In the genomic region with DNA sequence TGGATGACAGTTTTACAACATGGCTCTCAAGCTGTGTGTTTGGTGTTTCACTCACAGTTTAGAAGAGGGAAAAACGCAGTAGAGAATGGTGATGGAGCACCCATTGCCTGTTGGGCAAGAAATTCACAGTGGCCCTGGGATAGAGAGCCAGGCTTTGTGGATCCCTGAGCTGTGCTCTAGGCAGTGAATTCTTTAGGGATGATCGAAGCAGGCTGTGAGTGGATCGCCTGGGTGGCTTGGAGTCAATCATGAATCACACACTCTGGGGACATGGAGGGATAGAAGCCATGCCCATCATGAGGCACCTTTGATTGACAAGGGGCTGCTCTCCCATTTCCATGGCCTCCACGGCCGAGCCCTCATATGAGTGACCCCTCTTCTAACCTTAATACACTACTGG, we compare ENCODE assay signal across 20 cellular contexts. TPM values are rescaled to one million over a fixed set of nuclear protein-coding genes. Genes with fewer than 3 reads are reported as not detected.
DNase-seq lines count a peak whose midpoint lies in the region; ATAC-seq and TF ChIP-seq lines count a peak whose summit lies in the region.
"Had no signal": no experiment of that assay in that cellular context is flagged by ENCODE, and none has a peak within 500 bp of the region (broad histone marks: within the 10 kb centered on the region; RNA-seq: fewer than 3 reads in every experiment).

No MANE protein-coding gene starts in this region.

- intact Hi-C loops in MCF 10A (cut with micrococcal nuclease) = no loop called here
- intact Hi-C loops in breast epithelium (cut with DNase I; ENCODE audit: low total_unique reads) = no loop called here
- intact Hi-C loops in Right ventricle myocardium superior (cut with DNase I) = no loop called here

- ATAC-seq in Right ventricle myocardium superior (ENCODE audit: poor library complexity) (no peak), HG03565 (IDR thresholded peaks at IDR 0.05; ENCODE audit: unreplicated experiment) (no peak)
- ATAC-seq: CD8-positive, alpha-beta T cell; stimulated activated memory B cell treated with anti-CD40 and anti-IgM and Interleukin-4, amounts not matched to agents 10 μg/mL and 1 μg/mL and 100 μg/mL, for 72 hours had no signal

- H3K27me3 Mint-ChIP-seq in MCF 10A (ENCODE audit: insufficient read depth, unreplicated experiment) = no peaks in the 10 kb centered on the region
- H3K27me3 Mint-ChIP-seq: activated CD4-positive, alpha-beta memory T cell treated with anti-CD3 and anti-CD28 coated beads, Interleukin-2, amount 10 ng/mL, durations not matched to agents 7 days and 5 days; stimulated activated memory B cell treated with anti-CD40 and anti-IgM and Interleukin-4, amounts not matched to agents 10 μg/mL and 1 μg/mL and 100 μg/mL, for 72 hours had no signal

- H3K9me3 Mint-ChIP-seq in MCF 10A (ENCODE audit: unreplicated experiment) = no peaks in the 10 kb centered on the region
- H3K9me3 Mint-ChIP-seq: activated CD4-positive, alpha-beta memory T cell treated with anti-CD3 and anti-CD28 coated beads, Interleukin-2, amount 10 ng/mL, durations not matched to agents 7 days and 5 days; CD8-positive, alpha-beta T cell; stimulated activated memory B cell treated with anti-CD40 and anti-IgM and Interleukin-4, amounts not matched to agents 10 μg/mL and 1 μg/mL and 100 μg/mL, for 72 hours had no signal

- H3K4me1 ChIP-seq in breast epithelium (no peaks in the 10 kb centered on the region), adipocyte (ENCODE audit: control insufficient read depth, insufficient read depth, low read length) (peaks cover 16% of the 10 kb centered on the region)
- H3K4me1 ChIP-seq: transverse colon had no signal

- H3K27ac ChIP-seq in breast epithelium = no peak overlapping the region
- H3K27ac ChIP-seq: PC-9, transverse colon, VCaP had no signal

- no peak overlapping the region for H3K27ac Mint-ChIP-seq in MCF 10A (ENCODE audit: low read depth, unreplicated experiment)
- H3K27ac Mint-ChIP-seq: activated CD4-positive, alpha-beta memory T cell treated with anti-CD3 and anti-CD28 coated beads, Interleukin-2, amount 10 ng/mL, durations not matched to agents 7 days and 5 days; CD8-positive, alpha-beta T cell; stimulated activated memory B cell treated with anti-CD40 and anti-IgM and Interleukin-4, amounts not matched to agents 10 μg/mL and 1 μg/mL and 100 μg/mL, for 72 hours had no signal

- H3K9me3 ChIP-seq in breast epithelium (no peaks in the 10 kb centered on the region), adipocyte (ENCODE audit: control insufficient read depth, low read length) (no peaks in the 10 kb centered on the region)
- H3K9me3 ChIP-seq: transverse colon had no signal

- H3K27me3 ChIP-seq in breast epithelium (peaks cover 0 to 23% of the 10 kb centered on the region in 2 donors), adipocyte (replicated peaks; ENCODE audit: control insufficient read depth, insufficient read depth, low read length) (peaks cover 10% of the 10 kb centered on the region)

- DNase-seq in MCF 10A (ENCODE audit: unreplicated experiment) = peak; percentile 42
- no peak for DNase-seq in breast epithelium (ENCODE audit: low spot score in 2 of 2)
- peak; percentile 51 for DNase-seq in adipocyte (ENCODE audit: low read depth)
- DNase-seq in hepatic stellate cell (ENCODE audit: low spot score) = peak; percentile 74
- DNase-seq in Right ventricle myocardium superior = no peak
- DNase-seq in medulla oblongata (ENCODE audit: extremely low spot score) = no peak
- DNase-seq in LoVo (ENCODE audit: low spot score) = no peak
- DNase-seq: activated CD4-positive, alpha-beta memory T cell treated with anti-CD3 and anti-CD28 coated beads, Interleukin-2, amount 10 ng/mL, durations not matched to agents 7 days and 5 days; CD8-positive, alpha-beta T cell; midbrain; NCI-H2029; NCI-H526 treated with DMSO at 0.1 percent for 48 hours; occipital lobe; PC-9; transverse colon had no signal

- H3K36me3 Mint-ChIP-seq in MCF 10A (ENCODE audit: insufficient read depth, unreplicated experiment) = no peaks in the 10 kb centered on the region
- H3K36me3 Mint-ChIP-seq: CD8-positive, alpha-beta T cell; stimulated activated memory B cell treated with anti-CD40 and anti-IgM and Interleukin-4, amounts not matched to agents 10 μg/mL and 1 μg/mL and 100 μg/mL, for 72 hours had no signal

- no peak for TF ChIP-seq CTCF in MCF 10A (IDR thresholded peaks at IDR 0.05; ENCODE audit: unreplicated experiment)
- TF ChIP-seq CTCF in breast epithelium (IDR thresholded peaks at IDR 0.05) = no peak

- H3K36me3 ChIP-seq in breast epithelium = no peaks in the 10 kb centered on the region
- no peaks in the 10 kb centered on the region for H3K36me3 ChIP-seq in adipocyte (ENCODE audit: control insufficient read depth, insufficient read depth, low read length, severe bottlenecking)
- H3K36me3 ChIP-seq: transverse colon had no signal

- POLR2A ChIA-PET in MCF 10A (lab: Yijun Ruan, JAX) = interaction anchor here (0.7 to 0.9 kb wide), 2 partner anchors 10 to 213 kb away, joined by 3 read pairs; no protein-coding TSS in a partner anchor

- no peak overlapping the region for H3K9ac ChIP-seq in adipocyte (ENCODE audit: low read length)

- TF ChIP-seq POLR2A in breast epithelium (IDR thresholded peaks at IDR 0.05) = no peak

- H3K4me3 ChIP-seq in breast epithelium (no peak overlapping the region), adipocyte (ENCODE audit: low read length) (no peak overlapping the region)
- H3K4me3 ChIP-seq: PC-9, transverse colon had no signal

- H3K4me1 Mint-ChIP-seq in MCF 10A (ENCODE audit: insufficient read depth, unreplicated experiment) = peaks cover 36% of the 10 kb centered on the region
- H3K4me1 Mint-ChIP-seq: activated CD4-positive, alpha-beta memory T cell treated with anti-CD3 and anti-CD28 coated beads, Interleukin-2, amount 10 ng/mL, durations not matched to agents 7 days and 5 days; stimulated activated memory B cell treated with anti-CD40 and anti-IgM and Interleukin-4, amounts not matched to agents 10 μg/mL and 1 μg/mL and 100 μg/mL, for 72 hours had no signal

- no peak overlapping the region for H3K4me3 Mint-ChIP-seq in MCF 10A (ENCODE audit: unreplicated experiment)
- H3K4me3 Mint-ChIP-seq: activated CD4-positive, alpha-beta memory T cell treated with anti-CD3 and anti-CD28 coated beads, Interleukin-2, amount 10 ng/mL, durations not matched to agents 7 days and 5 days; CD8-positive, alpha-beta T cell; stimulated activated memory B cell treated with anti-CD40 and anti-IgM and Interleukin-4, amounts not matched to agents 10 μg/mL and 1 μg/mL and 100 μg/mL, for 72 hours had no signal

- no TSS peak for BruUV-seq in MCF 10A (replicated peaks; lab: Mats Ljungman, UMichigan)

- CTCF ChIA-PET in MCF 10A (lab: Yijun Ruan, JAX) = interaction anchor here (1.3 kb wide), 1 partner anchor 110 kb away, joined by 3 read pairs; no protein-coding TSS in a partner anchor

RNA-seq across cellular contexts. Expression of a gene that starts 47.4 kb away (rescaled TPM):
- total RNA-seq in MCF 10A (2022) = 0.20 and 0.28 TPM in 2 replicates
- not detected for total RNA-seq in breast epithelium
- total RNA-seq in Right ventricle myocardium superior = not detected
- total RNA-seq: A172; activated CD4-positive, alpha-beta memory T cell treated with anti-CD3 and anti-CD28 coated beads, Interleukin-2, amount 10 ng/mL, durations not matched to agents 7 days and 5 days; CD8-positive, alpha-beta T cell; G401; PC-9 had no signal

Comparison
In these comparisons a context has a peak if more than half of its experiments do, and no peak if none do; other contexts are left out.
1. DNase-seq: peak in MCF 10A (single experiment), adipocyte (single experiment) and hepatic stellate cell (single experiment); none in breast epithelium (0 of 2), Right ventricle myocardium superior (single experiment), medulla oblongata (single experiment) and LoVo (single experiment).